ENCODE assay signal across 2 cellular contexts in the genomic region with DNA sequence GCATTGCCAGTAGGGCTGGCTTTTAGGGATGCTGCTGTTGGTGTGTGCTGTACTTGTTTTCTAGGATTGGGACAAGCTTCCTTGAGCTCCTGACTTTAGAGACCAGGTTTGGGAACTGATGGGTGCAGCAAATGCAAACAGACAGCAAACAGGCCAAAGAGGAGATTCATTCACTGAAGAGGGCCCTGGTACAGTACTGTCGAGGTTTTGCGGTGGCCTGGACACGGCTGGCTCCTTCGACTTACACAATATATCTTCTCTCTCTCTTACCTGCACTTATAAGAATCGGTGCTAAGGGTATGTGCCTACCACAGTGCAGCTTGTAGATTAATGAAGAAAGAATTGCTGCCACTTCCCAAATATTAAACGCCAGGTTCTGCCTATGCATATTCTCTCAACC.
TF ChIP-seq lines count a peak whose summit lies in the region.

No MANE protein-coding gene starts in this region.

TF ChIP-seq in H1, 55 proteins besides CTCF, POLR2A, EP300 and RAD21 (continued from another document and continues in another):
- TF ChIP-seq FOSL1 (IDR thresholded peaks at IDR 0.05; ENCODE audit: insufficient read depth, low read depth, low read length) (no peak), TAF7 (optimal IDR thresholded peaks at IDR 0.05; ENCODE audit: borderline replicate concordance, low read depth, low read length) (no peak), SP4 (IDR thresholded peaks at IDR 0.05; ENCODE audit: low read length) (no peak), PHF8 (conservative IDR thresholded peaks at IDR 0.05; ENCODE audit: low read depth, low read length) (no peak), HDAC6 (IDR thresholded peaks at IDR 0.05; ENCODE audit: low read depth, low read length) (no peak), SIX5 (IDR thresholded peaks at IDR 0.05; ENCODE audit: low read depth, low read length) (no peak), EZH2 (IDR thresholded peaks at IDR 0.05; ENCODE audit: low read depth, low read length, severe bottlenecking) (no peak), NANOG (IDR thresholded peaks at IDR 0.05; ENCODE audit: insufficient read depth, low read depth, low read length, poor library complexity, severe bottlenecking) (no peak), HDAC2 (IDR thresholded peaks at IDR 0.05; ENCODE audit: borderline replicate concordance in 1 of 2, low read depth in 2 of 2, low read length in 2 of 2) (no peak), TBP (IDR thresholded peaks at IDR 0.05; ENCODE audit: low read depth, low read length) (no peak), GTF2F1 (IDR thresholded peaks at IDR 0.05; ENCODE audit: borderline replicate concordance, low read depth, low read length) (no peak), TEAD4 (IDR thresholded peaks at IDR 0.05; ENCODE audit: low read depth, low read length) (no peak), MAFK (IDR thresholded peaks at IDR 0.05; ENCODE audit: low read depth, low read length) (no peak), ASH2L (IDR thresholded peaks at IDR 0.05; ENCODE audit: low read length) (no peak), KDM4A (IDR thresholded peaks at IDR 0.05; ENCODE audit: low read depth, low read length, severe bottlenecking) (no peak), YY1 (IDR thresholded peaks at IDR 0.05; ENCODE audit: low read depth, low read length) (no peak), JUND (IDR thresholded peaks at IDR 0.05; ENCODE audit: low read length) (no peak)
- TF ChIP-seq, protein P1, sequence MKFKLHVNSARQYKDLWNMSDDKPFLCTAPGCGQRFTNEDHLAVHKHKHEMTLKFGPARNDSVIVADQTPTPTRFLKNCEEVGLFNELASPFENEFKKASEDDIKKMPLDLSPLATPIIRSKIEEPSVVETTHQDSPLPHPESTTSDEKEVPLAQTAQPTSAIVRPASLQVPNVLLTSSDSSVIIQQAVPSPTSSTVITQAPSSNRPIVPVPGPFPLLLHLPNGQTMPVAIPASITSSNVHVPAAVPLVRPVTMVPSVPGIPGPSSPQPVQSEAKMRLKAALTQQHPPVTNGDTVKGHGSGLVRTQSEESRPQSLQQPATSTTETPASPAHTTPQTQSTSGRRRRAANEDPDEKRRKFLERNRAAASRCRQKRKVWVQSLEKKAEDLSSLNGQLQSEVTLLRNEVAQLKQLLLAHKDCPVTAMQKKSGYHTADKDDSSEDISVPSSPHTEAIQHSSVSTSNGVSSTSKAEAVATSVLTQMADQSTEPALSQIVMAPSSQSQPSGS (IDR thresholded peaks at IDR 0.05; ENCODE audit: low read length), result no peak

TF ChIP-seq in neural cell, 6 proteins besides CTCF, POLR2A, EP300 and RAD21 (continued from another document):
- TF ChIP-seq, protein P2, sequence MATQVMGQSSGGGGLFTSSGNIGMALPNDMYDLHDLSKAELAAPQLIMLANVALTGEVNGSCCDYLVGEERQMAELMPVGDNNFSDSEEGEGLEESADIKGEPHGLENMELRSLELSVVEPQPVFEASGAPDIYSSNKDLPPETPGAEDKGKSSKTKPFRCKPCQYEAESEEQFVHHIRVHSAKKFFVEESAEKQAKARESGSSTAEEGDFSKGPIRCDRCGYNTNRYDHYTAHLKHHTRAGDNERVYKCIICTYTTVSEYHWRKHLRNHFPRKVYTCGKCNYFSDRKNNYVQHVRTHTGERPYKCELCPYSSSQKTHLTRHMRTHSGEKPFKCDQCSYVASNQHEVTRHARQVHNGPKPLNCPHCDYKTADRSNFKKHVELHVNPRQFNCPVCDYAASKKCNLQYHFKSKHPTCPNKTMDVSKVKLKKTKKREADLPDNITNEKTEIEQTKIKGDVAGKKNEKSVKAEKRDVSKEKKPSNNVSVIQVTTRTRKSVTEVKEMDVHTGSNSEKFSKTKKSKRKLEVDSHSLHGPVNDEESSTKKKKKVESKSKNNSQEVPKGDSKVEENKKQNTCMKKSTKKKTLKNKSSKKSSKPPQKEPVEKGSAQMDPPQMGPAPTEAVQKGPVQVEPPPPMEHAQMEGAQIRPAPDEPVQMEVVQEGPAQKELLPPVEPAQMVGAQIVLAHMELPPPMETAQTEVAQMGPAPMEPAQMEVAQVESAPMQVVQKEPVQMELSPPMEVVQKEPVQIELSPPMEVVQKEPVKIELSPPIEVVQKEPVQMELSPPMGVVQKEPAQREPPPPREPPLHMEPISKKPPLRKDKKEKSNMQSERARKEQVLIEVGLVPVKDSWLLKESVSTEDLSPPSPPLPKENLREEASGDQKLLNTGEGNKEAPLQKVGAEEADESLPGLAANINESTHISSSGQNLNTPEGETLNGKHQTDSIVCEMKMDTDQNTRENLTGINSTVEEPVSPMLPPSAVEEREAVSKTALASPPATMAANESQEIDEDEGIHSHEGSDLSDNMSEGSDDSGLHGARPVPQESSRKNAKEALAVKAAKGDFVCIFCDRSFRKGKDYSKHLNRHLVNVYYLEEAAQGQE (IDR thresholded peaks at IDR 0.05; ENCODE audit: borderline replicate concordance), result no peak
- TF ChIP-seq MXI1 (conservative IDR thresholded peaks at IDR 0.05; ENCODE audit: poor library complexity, severe bottlenecking), result no peak
- TF ChIP-seq TAF1 (IDR thresholded peaks at IDR 0.05; ENCODE audit: low read depth), result no peak
- TF ChIP-seq POLR2AphosphoS5 (IDR thresholded peaks at IDR 0.05), result no peak
- TF ChIP-seq EZH2 (IDR thresholded peaks at IDR 0.05; ENCODE audit: borderline replicate concordance, insufficient read depth, low read length, poor library complexity, severe bottlenecking), result no peak
